Comparison of ENCODE assay signal across 22 cellular contexts in the genomic region with DNA sequence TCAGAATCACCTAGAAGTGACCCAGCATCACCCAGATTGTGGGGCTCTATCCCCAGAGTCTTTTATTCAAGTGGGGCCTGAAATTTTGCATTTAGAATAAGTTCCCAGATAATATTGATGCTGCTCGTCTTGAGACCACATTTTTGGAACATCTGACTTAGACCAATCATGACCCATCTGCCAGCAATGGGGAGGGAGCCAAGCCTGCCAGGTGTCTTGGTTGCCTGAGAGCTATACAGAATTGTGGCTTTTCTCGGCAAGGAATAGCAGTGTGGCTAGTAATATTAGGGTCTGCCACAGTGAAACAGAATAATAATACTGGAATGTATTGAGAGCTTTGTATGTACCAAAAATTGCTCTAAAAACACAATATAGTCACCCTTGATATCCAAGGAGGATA. TPM values are rescaled to one million over a fixed set of nuclear protein-coding genes. Genes with fewer than 3 reads are reported as not detected.
"Had no signal": no experiment of that assay in that cellular context is flagged by ENCODE, and none has a peak within 500 bp of the region (broad histone marks: within the 10 kb centered on the region; RNA-seq: fewer than 3 reads in every experiment).

No MANE protein-coding gene starts in this region.

- H3K9me3 Mint-ChIP-seq: T-cell had no signal

- ATAC-seq: HepG2, T-cell had no signal

- H3K4me2 ChIP-seq: SK-N-SH had no signal

- H3K36me3 ChIP-seq: MG63 had no signal

- H3K9me2 ChIP-seq: SK-N-SH had no signal

- DNase-seq: IMR-90, Karpas-422, KG1, MG63, NCI-H1105, NCI-H1417, NCI-H1436 treated with DMSO at 0.1 percent for 48 hours, NCI-H1694, NCI-H187 treated with DMSO at 0.1 percent for 48 hours, NCI-H2029 treated with DMSO at 0.1 percent for 48 hours, NCI-H2171 treated with DMSO at 0.1 percent for 48 hours, NCI-H345, NCI-H446 treated with DMSO at 0.1 percent for 48 hours, NCI-H510A treated with DMSO at 0.1 percent for 48 hours, NCI-H82, RPMI8226, SHP77, SK-N-SH, SW 1271, T-cell had no signal

- H3K27me3 ChIP-seq: MG63 had no signal

- H3K27me3 Mint-ChIP-seq: T-cell had no signal

- H3K4me3 Mint-ChIP-seq: T-cell had no signal

- H3K9me3 ChIP-seq: MG63, SK-N-SH had no signal

- H3K4me3 ChIP-seq: MG63 had no signal

- H3K27ac Mint-ChIP-seq: T-cell had no signal

- H3K36me3 Mint-ChIP-seq: T-cell had no signal

RNA-seq across cellular contexts. Expression of a gene that starts 31.1 kb away (rescaled TPM):
- total RNA-seq: HepG2, IMR-90, SK-MEL-5, T-cell had no signal
- polyA plus RNA-seq: HepG2, IMR-90, SK-N-SH had no signal
